Comparison of ENCODE assay signal across 1 cellular context in the genomic region with DNA sequence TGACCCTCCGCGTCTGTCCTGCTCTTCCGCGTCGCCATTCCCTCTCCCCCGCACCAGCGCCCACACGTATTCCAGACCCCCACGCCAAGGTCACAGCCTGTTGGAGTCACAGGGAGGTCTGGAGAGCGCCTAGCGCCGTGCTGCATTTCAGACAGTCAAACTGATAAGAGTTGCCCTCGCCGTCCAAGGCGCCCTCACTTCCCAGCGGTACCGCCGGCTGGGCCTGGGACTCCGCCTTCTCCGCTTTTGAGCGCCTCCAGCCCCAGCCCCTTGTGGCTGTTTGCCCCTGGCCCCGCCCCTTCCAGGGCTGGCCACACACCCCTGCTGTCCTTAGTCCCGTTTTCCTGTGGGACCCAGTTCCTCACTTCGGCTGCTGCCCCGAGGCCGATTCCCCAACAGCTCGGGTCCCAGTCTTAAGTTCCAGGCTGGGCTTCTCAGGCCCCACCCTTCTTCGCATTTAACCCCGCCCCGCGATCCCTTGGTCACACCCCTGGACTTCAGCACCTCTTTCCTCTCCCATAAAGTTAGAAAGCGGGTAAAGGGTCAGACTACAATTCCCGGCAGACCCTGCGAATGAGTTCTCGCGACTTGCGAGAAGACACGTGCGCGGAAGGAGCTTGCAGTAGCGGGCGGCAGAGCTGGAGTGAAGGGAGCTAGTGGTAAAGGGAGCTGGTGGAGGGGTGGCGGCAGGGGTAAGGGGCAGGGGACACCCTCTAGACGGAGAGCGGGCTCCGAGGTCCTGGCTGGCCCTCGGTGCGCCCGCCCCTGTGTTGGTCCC.
TF ChIP-seq lines count a peak whose summit lies in the region.

A gene (plus strand): TSS at position 612 of the 778 bp plus-strand sequence. CDS start 1,085 bp downstream, outside the sequence.

TF ChIP-seq in SK-N-SH, 30 proteins besides CTCF, POLR2A, EP300 and RAD21 (continued from another document):
- TF ChIP-seq SIN3A (IDR thresholded peaks at IDR 0.05; ENCODE audit: borderline replicate concordance, low read depth, low read length), result peak; percentile 96
- TF ChIP-seq, protein P1, sequence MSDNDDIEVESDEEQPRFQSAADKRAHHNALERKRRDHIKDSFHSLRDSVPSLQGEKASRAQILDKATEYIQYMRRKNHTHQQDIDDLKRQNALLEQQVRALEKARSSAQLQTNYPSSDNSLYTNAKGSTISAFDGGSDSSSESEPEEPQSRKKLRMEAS (IDR thresholded peaks at IDR 0.05; ENCODE audit: low read depth), result peak; percentile 72
- TF ChIP-seq TAF1 (IDR thresholded peaks at IDR 0.05; ENCODE audit: borderline replicate concordance, low read depth, low read length), result peak; percentile 74
- TF ChIP-seq SMC3 (IDR thresholded peaks at IDR 0.05; ENCODE audit: low read depth, low read length), result 0 out of 2 replicates have a peak, but pooled peaks have one; percentile 4
- peak; percentile 97 for TF ChIP-seq ELF1 (IDR thresholded peaks at IDR 0.05)
- no peak for TF ChIP-seq NFIC (IDR thresholded peaks at IDR 0.05; ENCODE audit: borderline replicate concordance)
- TF ChIP-seq, protein P2, sequence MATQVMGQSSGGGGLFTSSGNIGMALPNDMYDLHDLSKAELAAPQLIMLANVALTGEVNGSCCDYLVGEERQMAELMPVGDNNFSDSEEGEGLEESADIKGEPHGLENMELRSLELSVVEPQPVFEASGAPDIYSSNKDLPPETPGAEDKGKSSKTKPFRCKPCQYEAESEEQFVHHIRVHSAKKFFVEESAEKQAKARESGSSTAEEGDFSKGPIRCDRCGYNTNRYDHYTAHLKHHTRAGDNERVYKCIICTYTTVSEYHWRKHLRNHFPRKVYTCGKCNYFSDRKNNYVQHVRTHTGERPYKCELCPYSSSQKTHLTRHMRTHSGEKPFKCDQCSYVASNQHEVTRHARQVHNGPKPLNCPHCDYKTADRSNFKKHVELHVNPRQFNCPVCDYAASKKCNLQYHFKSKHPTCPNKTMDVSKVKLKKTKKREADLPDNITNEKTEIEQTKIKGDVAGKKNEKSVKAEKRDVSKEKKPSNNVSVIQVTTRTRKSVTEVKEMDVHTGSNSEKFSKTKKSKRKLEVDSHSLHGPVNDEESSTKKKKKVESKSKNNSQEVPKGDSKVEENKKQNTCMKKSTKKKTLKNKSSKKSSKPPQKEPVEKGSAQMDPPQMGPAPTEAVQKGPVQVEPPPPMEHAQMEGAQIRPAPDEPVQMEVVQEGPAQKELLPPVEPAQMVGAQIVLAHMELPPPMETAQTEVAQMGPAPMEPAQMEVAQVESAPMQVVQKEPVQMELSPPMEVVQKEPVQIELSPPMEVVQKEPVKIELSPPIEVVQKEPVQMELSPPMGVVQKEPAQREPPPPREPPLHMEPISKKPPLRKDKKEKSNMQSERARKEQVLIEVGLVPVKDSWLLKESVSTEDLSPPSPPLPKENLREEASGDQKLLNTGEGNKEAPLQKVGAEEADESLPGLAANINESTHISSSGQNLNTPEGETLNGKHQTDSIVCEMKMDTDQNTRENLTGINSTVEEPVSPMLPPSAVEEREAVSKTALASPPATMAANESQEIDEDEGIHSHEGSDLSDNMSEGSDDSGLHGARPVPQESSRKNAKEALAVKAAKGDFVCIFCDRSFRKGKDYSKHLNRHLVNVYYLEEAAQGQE (IDR thresholded peaks at IDR 0.05; ENCODE audit: low read depth, low read length), result no peak
- TF ChIP-seq MXI1 (IDR thresholded peaks at IDR 0.05; ENCODE audit: low read depth, low read length), result peak; percentile 88
- TF ChIP-seq POLR2AphosphoS5 (IDR thresholded peaks at IDR 0.05; ENCODE audit: low read depth, low read length), result peak; percentile 66
- no peak for TF ChIP-seq RXRA (IDR thresholded peaks at IDR 0.05; ENCODE audit: borderline replicate concordance, low read depth)
- TF ChIP-seq RCOR1 (IDR thresholded peaks at IDR 0.05; ENCODE audit: low read length), result no peak
- TF ChIP-seq FOXM1 (IDR thresholded peaks at IDR 0.05; ENCODE audit: low read depth), result no peak
